Comparison of ENCODE assay signal across 35 cellular contexts in genomic region chr7:33262476-33262875, GRCh38.
A peak's percentile ranks its signal among the peaks of the same experiment; 100 is the strongest.
DNase-seq lines count a peak whose midpoint lies in the region; ATAC-seq, FAIRE-seq and TF ChIP-seq lines count a peak whose summit lies in the region.
"Had no signal": no experiment of that assay in that cellular context is flagged by ENCODE, and none has a peak within 500 bp of the region (broad histone marks: within the 10 kb centered on the region; RNA-seq: fewer than 3 reads in every experiment).

No MANE protein-coding gene starts in this region.

- no peaks in the 10 kb centered on the region for H3K27me3 Mint-ChIP-seq in MCF 10A (ENCODE audit: insufficient read depth, unreplicated experiment)
- H3K27me3 Mint-ChIP-seq: activated naive CD4-positive, alpha-beta T cell treated with anti-CD3 and anti-CD28 coated beads, Interleukin-2, amount 50 U/mL, for 24 hours; CD4-positive, alpha-beta memory T cell; IgD-negative memory B cell; T-helper 17 cell; type B pancreatic cell had no signal

- FAIRE-seq in HTR-8/SVneo (lab: Jason Lieb, UNC) (no peak), D721Med (lab: Jason Lieb, UNC) (no peak)
- FAIRE-seq: endothelial cell of umbilical vein, GM18507 had no signal

- no peak overlapping the region for H3K27ac ChIP-seq in breast epithelium
- H3K27ac ChIP-seq: dorsolateral prefrontal cortex, HL-60, left ventricle myocardium inferior, SK-N-MC, VCaP had no signal

- ATAC-seq in HG03432 (IDR thresholded peaks at IDR 0.05; ENCODE audit: unreplicated experiment) = no peak
- ATAC-seq: natural killer cell, T-helper 17 cell had no signal

- H3K36me3 ChIP-seq in breast epithelium = no peaks in the 10 kb centered on the region
- H3K36me3 ChIP-seq: left ventricle myocardium inferior had no signal

- no peaks in the 10 kb centered on the region for H3K27me3 ChIP-seq in breast epithelium
- H3K27me3 ChIP-seq: dorsolateral prefrontal cortex had no signal

- H3K4me1 Mint-ChIP-seq in MCF 10A (ENCODE audit: insufficient read depth, unreplicated experiment) = peaks cover 5% of the 10 kb centered on the region

- DNase-seq in MCF 10A (ENCODE audit: unreplicated experiment) (peak; percentile 14), breast epithelium (ENCODE audit: low spot score in 2 of 2) (no peak), SW480 (ENCODE audit: low spot score) (peak; percentile 17), fibroblast of peridontal ligament (ENCODE audit: extremely low read depth) (peak; percentile 22), HTR-8/SVneo (ENCODE audit: insufficient read length, low spot score) (no peak), D721Med (ENCODE audit: insufficient read length, low spot score) (no peak)
- DNase-seq in activated effector memory CD4-positive, alpha-beta T cell treated with Interleukin-2 at 50 U/mL for 16 hours = no peak
- DNase-seq: 8988T; activated CD4-positive, alpha-beta T cell treated with anti-CD3 and anti-CD28 coated beads, Interleukin-2, amount 50 U/mL, for 4 hours; AML-193; anterior cingulate cortex; CD4-positive, alpha-beta memory T cell; dorsolateral prefrontal cortex; foreskin melanocyte; GF-D8; H9; immature natural killer cell; left ventricle myocardium inferior; midbrain; natural killer cell; NCI-H1930; NCI-H69; stimulated activated CD4-positive, alpha-beta T cell treated with anti-CD3 and anti-CD28 coated beads, Interleukin-2, amount 100 ng/mL, for 24 hours; T-helper 17 cell had no signal

- TF ChIP-seq POLR2A in breast epithelium (IDR thresholded peaks at IDR 0.05) = no peak

- H3K4me1 ChIP-seq in breast epithelium = no peaks in the 10 kb centered on the region
- H3K4me1 ChIP-seq: left ventricle myocardium inferior had no signal

- intact Hi-C loops in MCF 10A (cut with micrococcal nuclease) (no loop called here), breast epithelium (cut with DNase I; ENCODE audit: low total_unique reads) (no loop called here)

- CTCF ChIA-PET in MCF 10A (lab: Yijun Ruan, JAX) = interaction anchor here (0.6 kb wide), 1 partner anchor 74 kb away, joined by 4 read pairs; no protein-coding TSS in a partner anchor

- H3K4me3 ChIP-seq in breast epithelium = no peak overlapping the region
- H3K4me3 ChIP-seq: dorsolateral prefrontal cortex, left ventricle myocardium inferior, SK-N-MC, smooth muscle cell had no signal

- H3K27ac Mint-ChIP-seq in MCF 10A (ENCODE audit: low read depth, unreplicated experiment) = no peak overlapping the region
- H3K27ac Mint-ChIP-seq: activated naive CD4-positive, alpha-beta T cell treated with anti-CD3 and anti-CD28 coated beads, Interleukin-2, amount 50 U/mL, for 24 hours; activated T-helper 1 cell treated with anti-CD3 and anti-CD28 coated beads, Interleukin-12 subunit alpha, Interleukin-12 subunit beta, Interleukin-2, Interleukin-4 antibody, amounts not matched to agents 30 ng/mL and 10 ng/mL and 1 ng/mL, durations not matched to agents 14 hours and 24 hours and 36 hours; CD4-positive, alpha-beta memory T cell; H9; IgD-negative memory B cell; natural killer cell; T-helper 17 cell; type B pancreatic cell had no signal

- no peaks in the 10 kb centered on the region for H3K9me3 Mint-ChIP-seq in MCF 10A (ENCODE audit: unreplicated experiment)
- H3K9me3 Mint-ChIP-seq: activated naive CD4-positive, alpha-beta T cell treated with anti-CD3 and anti-CD28 coated beads, Interleukin-2, amount 50 U/mL, for 24 hours; activated T-helper 1 cell treated with anti-CD3 and anti-CD28 coated beads, Interleukin-12 subunit alpha, Interleukin-12 subunit beta, Interleukin-2, Interleukin-4 antibody, amounts not matched to agents 30 ng/mL and 10 ng/mL and 1 ng/mL, durations not matched to agents 14 hours and 24 hours and 36 hours; H9; IgD-negative memory B cell; immature natural killer cell; natural killer cell; type B pancreatic cell had no signal

- H3K36me3 Mint-ChIP-seq in MCF 10A (ENCODE audit: insufficient read depth, unreplicated experiment) = no peaks in the 10 kb centered on the region
- H3K36me3 Mint-ChIP-seq: natural killer cell, type B pancreatic cell had no signal

- POLR2A ChIA-PET in MCF 10A (lab: Yijun Ruan, JAX) = no interaction called here

- no peaks in the 10 kb centered on the region for H3K9me3 ChIP-seq in breast epithelium
- H3K9me3 ChIP-seq: left ventricle myocardium inferior had no signal

- BruUV-seq in MCF 10A (replicated peaks; lab: Mats Ljungman, UMichigan) = no TSS peak

- TF ChIP-seq CTCF in MCF 10A (IDR thresholded peaks at IDR 0.05; ENCODE audit: unreplicated experiment) (no peak), breast epithelium (IDR thresholded peaks at IDR 0.05) (no peak), D721Med (IDR thresholded peaks at IDR 0.05; ENCODE audit: insufficient read depth, missing control alignments) (no peak)

- H3K4me3 Mint-ChIP-seq in MCF 10A (ENCODE audit: unreplicated experiment) = no peak overlapping the region
- H3K4me3 Mint-ChIP-seq: activated naive CD4-positive, alpha-beta T cell treated with anti-CD3 and anti-CD28 coated beads, Interleukin-2, amount 50 U/mL, for 24 hours; activated T-helper 1 cell treated with anti-CD3 and anti-CD28 coated beads, Interleukin-12 subunit alpha, Interleukin-12 subunit beta, Interleukin-2, Interleukin-4 antibody, amounts not matched to agents 30 ng/mL and 10 ng/mL and 1 ng/mL, durations not matched to agents 14 hours and 24 hours and 36 hours; CD4-positive, alpha-beta memory T cell; H9; IgD-negative memory B cell; immature natural killer cell; natural killer cell; T-helper 17 cell; type B pancreatic cell had no signal

Comparison
In these comparisons a context has a peak if more than half of its experiments do, and no peak if none do; other contexts are left out.
1. DNase-seq: peak in MCF 10A (single experiment), SW480 (single experiment) and fibroblast of peridontal ligament (single experiment); none in breast epithelium (0 of 2), activated effector memory CD4-positive, alpha-beta T cell treated with Interleukin-2 at 50 U/mL for 16 hours (single experiment), HTR-8/SVneo (single experiment) and D721Med (single experiment).